Comparison of ENCODE assay signal across 23 cellular contexts in the genomic region with DNA sequence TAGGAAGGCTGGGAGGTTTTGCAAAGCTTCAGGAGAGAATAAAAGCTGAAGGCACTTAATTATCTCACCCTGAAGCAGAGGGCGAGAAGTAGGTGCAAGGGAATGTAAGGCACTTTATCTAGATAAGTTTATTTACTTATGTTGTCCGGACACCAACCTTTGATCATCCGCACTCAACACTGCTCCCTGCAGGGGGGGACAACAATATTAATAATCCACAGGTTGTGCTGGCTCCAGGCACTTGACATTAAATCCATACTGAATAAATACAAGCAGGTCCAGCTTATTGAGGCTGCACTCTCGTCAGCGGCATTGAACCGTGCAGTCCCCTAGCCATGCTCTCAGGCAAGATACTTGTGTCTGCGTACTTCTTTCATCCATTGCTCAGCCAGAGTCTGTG.
"Had no signal": no experiment of that assay in that cellular context is flagged by ENCODE, and none has a peak within 500 bp of the region (broad histone marks: within the 10 kb centered on the region; RNA-seq: fewer than 3 reads in every experiment).

No MANE protein-coding gene starts in this region.

- H3K4me1 Mint-ChIP-seq: activated CD4-positive, alpha-beta memory T cell treated with anti-CD3 and anti-CD28 coated beads, Interleukin-2, amount 10 ng/mL, durations not matched to agents 7 days and 5 days; activated CD4-positive, alpha-beta T cell treated with anti-CD3 and anti-CD28 coated beads for 36 hours; activated naive CD4-positive, alpha-beta T cell treated with anti-CD3 and anti-CD28 coated beads, Interleukin-2, amount 10 ng/mL, durations not matched to agents 7 days and 5 days; activated naive CD8-positive, alpha-beta T cell treated with anti-CD3 and anti-CD28 coated beads for 36 hours; T-cell had no signal

- ATAC-seq: activated CD4-positive, alpha-beta T cell treated with anti-CD3 and anti-CD28 coated beads for 36 hours; activated T-cell treated with anti-CD3 and anti-CD28 coated beads, Interleukin-2, amount 50 U/mL, for 72 hours; T-cell had no signal

- H3K4me1 ChIP-seq: Peyer's patch had no signal

- FAIRE-seq: colon had no signal

- H3K27ac ChIP-seq: Peyer's patch, RWPE1, WERI-Rb-1 had no signal

- H3K9me3 Mint-ChIP-seq: activated naive CD8-positive, alpha-beta T cell treated with anti-CD3 and anti-CD28 coated beads for 36 hours; activated T-cell treated with anti-CD3 and anti-CD28 coated beads, Interleukin-2, amount 50 U/mL, for 72 hours had no signal

- H3K4me3 Mint-ChIP-seq: activated CD4-positive, alpha-beta memory T cell treated with anti-CD3 and anti-CD28 coated beads, Interleukin-2, amount 10 ng/mL, durations not matched to agents 7 days and 5 days; activated CD4-positive, alpha-beta T cell treated with anti-CD3 and anti-CD28 coated beads for 36 hours; activated naive CD4-positive, alpha-beta T cell treated with anti-CD3 and anti-CD28 coated beads, Interleukin-2, amount 10 ng/mL, durations not matched to agents 7 days and 5 days; activated naive CD8-positive, alpha-beta T cell treated with anti-CD3 and anti-CD28 coated beads for 36 hours; activated T-cell treated with anti-CD3 and anti-CD28 coated beads, Interleukin-2, amount 50 U/mL, for 72 hours; T-cell had no signal

- H3K27ac Mint-ChIP-seq: activated CD4-positive, alpha-beta memory T cell treated with anti-CD3 and anti-CD28 coated beads, Interleukin-2, amount 10 ng/mL, durations not matched to agents 7 days and 5 days; activated CD4-positive, alpha-beta T cell treated with anti-CD3 and anti-CD28 coated beads for 36 hours; activated naive CD4-positive, alpha-beta T cell treated with anti-CD3 and anti-CD28 coated beads, Interleukin-2, amount 10 ng/mL, durations not matched to agents 7 days and 5 days; activated naive CD8-positive, alpha-beta T cell treated with anti-CD3 and anti-CD28 coated beads for 36 hours; activated T-cell treated with anti-CD3 and anti-CD28 coated beads, Interleukin-2, amount 50 U/mL, for 72 hours; activated T-helper 2 cell treated with anti-CD3 and anti-CD28 coated beads, Interferon-gamma antibody, Interleukin-2, Interleukin-4, amounts not matched to agents 10 μg/mL and 5 μg/mL and 100 μg/mL, durations not matched to agents 14 hours and 24 hours and 36 hours; T-cell had no signal

- H3K36me3 ChIP-seq: Peyer's patch, WERI-Rb-1 had no signal

- H3K27me3 ChIP-seq: Peyer's patch had no signal

- H3K27me3 Mint-ChIP-seq: activated CD4-positive, alpha-beta memory T cell treated with anti-CD3 and anti-CD28 coated beads, Interleukin-2, amount 10 ng/mL, durations not matched to agents 7 days and 5 days; activated CD4-positive, alpha-beta T cell treated with anti-CD3 and anti-CD28 coated beads for 36 hours; activated naive CD4-positive, alpha-beta T cell treated with anti-CD3 and anti-CD28 coated beads, Interleukin-2, amount 10 ng/mL, durations not matched to agents 7 days and 5 days; T-cell had no signal

- H3K9me3 ChIP-seq: Peyer's patch had no signal

- H3K4me3 ChIP-seq: Peyer's patch had no signal

- H3K36me3 Mint-ChIP-seq: activated naive CD4-positive, alpha-beta T cell treated with anti-CD3 and anti-CD28 coated beads, Interleukin-2, amount 10 ng/mL, durations not matched to agents 7 days and 5 days; activated naive CD8-positive, alpha-beta T cell treated with anti-CD3 and anti-CD28 coated beads for 36 hours; T-cell had no signal

- DNase-seq: activated CD4-positive, alpha-beta memory T cell treated with anti-CD3 and anti-CD28 coated beads, Interleukin-2, amount 10 ng/mL, durations not matched to agents 7 days and 5 days; activated CD4-positive, alpha-beta T cell treated with anti-CD3 and anti-CD28 coated beads for 36 hours; activated CD4-positive, alpha-beta T cell treated with anti-CD3 and anti-CD28 coated beads, Interleukin-2, amount 50 U/mL, for 1 hour; activated gamma-delta T cell treated with Interleukin-2 at 50 U/mL for 16 hours; activated naive CD4-positive, alpha-beta T cell treated with anti-CD3 and anti-CD28 coated beads, Interleukin-2, amount 10 ng/mL, durations not matched to agents 7 days and 5 days; activated naive CD8-positive, alpha-beta T cell treated with anti-CD3 and anti-CD28 coated beads for 36 hours; activated T-cell treated with anti-CD3 and anti-CD28 coated beads, Interleukin-2, amount 50 U/mL, for 72 hours; cerebellar nuclear complex; NCI-H1092 treated with DMSO at 0.1 percent for 48 hours; NCI-H1417 treated with DMSO at 0.1 percent for 48 hours; NCI-H1694; NCI-H2029; NCI-H2107; NCI-H2171 treated with DMSO at 0.1 percent for 48 hours; NCI-H226; Peyer's patch; Right ventricle myocardium superior; T-cell; T-helper 2 cell; WERI-Rb-1 had no signal
